1 cellular context compared by ENCODE assay signal in the genomic region with DNA sequence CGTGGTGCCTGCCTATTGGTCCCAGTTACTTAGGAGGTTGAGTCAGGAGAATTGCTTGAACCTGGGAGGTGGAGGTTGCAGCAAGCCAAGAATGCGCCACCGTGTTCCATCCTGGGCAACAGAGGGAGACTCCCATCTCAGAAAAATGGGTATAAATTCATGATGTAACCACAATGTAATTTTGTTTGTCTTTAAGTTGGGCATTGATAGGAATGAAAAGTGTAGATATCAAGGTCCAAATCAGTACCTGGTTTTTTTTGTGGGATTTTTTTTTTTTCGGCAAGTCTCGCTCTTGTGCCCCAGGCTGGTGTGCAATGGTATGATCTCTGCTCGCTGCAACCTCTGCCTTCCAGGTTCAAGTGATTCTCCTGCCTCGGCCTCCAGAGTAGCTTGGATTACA.
TF ChIP-seq lines count a peak whose summit lies in the region.

No MANE protein-coding gene starts in this region.

TF ChIP-seq in HEK293, 187 proteins besides CTCF, POLR2A, EP300 and RAD21 (continued from another document):
- peak; percentile 75 for TF ChIP-seq PRDM10 (tag by site-specific recombination; IDR thresholded peaks at IDR 0.05)
TF ChIP-seq in HEK293: peak in this region for 1.
